In genomic region chr5:173094012-173094661, GRCh38 we compare ENCODE assay signal across 11 cellular contexts. TPM values are rescaled to one million over a fixed set of nuclear protein-coding genes. Genes with fewer than 3 reads are reported as not detected.
DNase-seq lines count a peak whose midpoint lies in the region; ATAC-seq, FAIRE-seq and TF ChIP-seq lines count a peak whose summit lies in the region.
"Had no signal": no experiment of that assay in that cellular context is flagged by ENCODE, and none has a peak within 500 bp of the region (broad histone marks: within the 10 kb centered on the region; RNA-seq: fewer than 3 reads in every experiment).

No MANE protein-coding gene starts in this region.

- DNase-seq in A549 (ENCODE audit: low read depth in 1 of 2, low spot score in 1 of 2) (peak in 1 of 2 experiments; percentile 59), HS-5 (ENCODE audit: low read depth) (peak; percentile 48), cerebellar cortex (ENCODE audit: low spot score) (peak; percentile 50), right lobe of liver (no peak)
- no peak for DNase-seq in stimulated activated CD4-positive, alpha-beta T cell treated with anti-CD3 and anti-CD28 coated beads, Interleukin-4, amount 100 ng/mL, for 24 hours
- DNase-seq in activated CD4-positive, CD25-positive, alpha-beta regulatory T cell (lab: John Stamatoyannopoulos, UW) = no peak
- DNase-seq: activated naive CD4-positive, alpha-beta T cell treated with anti-CD3 and anti-CD28 coated beads for 36 hours had no signal

- TF ChIP-seq CTCF in A549 (IDR thresholded peaks at IDR 0.05) = no peak
- TF ChIP-seq CTCF in right lobe of liver (IDR thresholded peaks at IDR 0.05) = no peak

- H3K4me1 ChIP-seq in A549 (peaks cover 17% of the 10 kb centered on the region), right lobe of liver (peaks cover 0 to 10% (median 0%) of the 10 kb centered on the region in 4 donors)

- peaks cover 0 to 16% (median 6%) of the 10 kb centered on the region in 4 donors for H3K36me3 ChIP-seq in right lobe of liver

- 35% methylated on average over 4 of the region's 4 CpGs for WGBS in A549 (ENCODE audit: missing lambda C conversion rate)
- WGBS in right lobe of liver (ENCODE audit: insufficient coverage, low coverage, low lambda C conversion rate, missing lambda C conversion rate) = 57% methylated on average over 4 of the region's 4 CpGs

- intact Hi-C loops in right lobe of liver (cut with DNase I) = no loop called here

- ATAC-seq in A549 (peak; percentile 59 to 90; a peak in 4 of 6 replicates), right lobe of liver (peak in 3 of 4 donors; percentile 47 to 79 (median 55)), GM21825 (IDR thresholded peaks at IDR 0.05; ENCODE audit: unreplicated experiment) (no peak), GM18502 (IDR thresholded peaks at IDR 0.05; ENCODE audit: poor library complexity, unreplicated experiment) (no peak)

- H3K4me2 ChIP-seq in A549 = peak overlapping the region; percentile 56

- H3K27ac ChIP-seq in A549 (peak overlapping the region in 1 of 2 experiments; percentile 44; a peak in 2 of 6 replicates), right lobe of liver (no peak overlapping the region)
- H3K27ac ChIP-seq: suprapubic skin had no signal

- CTCF ChIA-PET in A549 (lab: Yijun Ruan, JAX) = no interaction called here

- TF ChIP-seq POLR2A in A549 (IDR thresholded peaks at IDR 0.05; ENCODE audit: low read length) (no peak), right lobe of liver (IDR thresholded peaks at IDR 0.05) (no peak)

- H3K27me3 ChIP-seq in right lobe of liver = no peaks in the 10 kb centered on the region
- H3K27me3 ChIP-seq: suprapubic skin had no signal

- TF ChIP-seq EP300 in A549 (IDR thresholded peaks at IDR 0.05) = no peak

- H3K9me3 ChIP-seq in A549 = no peaks in the 10 kb centered on the region
- H3K9me3 ChIP-seq in right lobe of liver = no peaks in the 10 kb centered on the region
- H3K9me3 ChIP-seq: suprapubic skin had no signal

- POLR2A ChIA-PET in A549 (lab: Yijun Ruan, JAX) = no interaction called here

- peak; percentile 28 for FAIRE-seq in A549 (lab: Jason Lieb, UNC)

- TF ChIP-seq RAD21 in A549 (conservative IDR thresholded peaks at IDR 0.05 in 1 of 2, IDR thresholded peaks at IDR 0.05 in 1 of 2) = no peak

- H3K4me3 ChIP-seq in A549 (no peak overlapping the region), right lobe of liver (no peak overlapping the region)
- H3K4me3 ChIP-seq: skin epidermis, suprapubic skin had no signal

TF ChIP-seq in A549, 52 proteins besides CTCF, POLR2A, EP300 and RAD21:
- TF ChIP-seq FOSL2 (IDR thresholded peaks at IDR 0.05) = no peak
- peak; percentile 49 for TF ChIP-seq FOSL2 (CRISPR knock-in tag; IDR thresholded peaks at IDR 0.05)
- no peak for TF ChIP-seq ELK1 (IDR thresholded peaks at IDR 0.05; ENCODE audit: low read depth, low read length)
- TF ChIP-seq GATA3 (IDR thresholded peaks at IDR 0.05; ENCODE audit: borderline replicate concordance) = peak; percentile 94
- peak in 1 of 2 experiments; percentile 56; a peak in 2 of 4 replicates for TF ChIP-seq CEBPB (IDR thresholded peaks at IDR 0.05)
- TF ChIP-seq FOXS1 (CRISPR knock-in tag; IDR thresholded peaks at IDR 0.05) = peak; percentile 98; the same call in 1 of the 2 replicates
- no peak for TF ChIP-seq HOXA7 (CRISPR knock-in tag; IDR thresholded peaks at IDR 0.05)
TF ChIP-seq in A549: peak in this region for 4.

RNA-seq across cellular contexts. Expression of gene CREBRF, which starts 38.0 kb away (rescaled TPM):
- 7.2 and 8.3 TPM in 2 replicates for polyA plus RNA-seq in A549 (2011; rRNA removed)
- 0.96 and 1.1 TPM in 2 replicates for polyA plus RNA-seq in A549 (2012; cell fraction: cytosol; rRNA removed)
- polyA plus RNA-seq in A549 (2012; cell fraction: nucleus; rRNA removed) = 0.88 and 0.91 TPM in 2 replicates
- polyA plus RNA-seq in A549 (2017; fragmentation: RNase III; extraction: RNeasy Plus Mini Kit Qiagen cat#74134 plus additional on column Dnase treatment) = 1.1 to 1.8 TPM (median 1.4 TPM) in 3 replicates
- polyA minus RNA-seq in A549 (2011; rRNA and poly(A)+ RNA removed) = 11.1 and 12.8 TPM in 2 replicates
- total RNA-seq in right lobe of liver = 10 to 100 TPM in 4 of 6 experiments, 1 to 10 TPM in 2; 6.5 to 15.7 (median 12.6) TPM

RNA-seq across cellular contexts. Expression of gene BNIP1, which starts 50.2 kb away (rescaled TPM):
- polyA plus RNA-seq in A549 (2011; rRNA removed) (22.1 and 26.7 TPM in 2 replicates), A549 (2017; fragmentation: RNase III; extraction: RNeasy Plus Mini Kit Qiagen cat#74134 plus additional on column Dnase treatment) (15.8 to 17.3 TPM (median 16.7 TPM) in 3 replicates)
- 17.7 and 19.0 TPM in 2 replicates for polyA plus RNA-seq in A549 (2012; cell fraction: cytosol; rRNA removed)
- 12.7 and 19.5 TPM in 2 replicates for polyA plus RNA-seq in A549 (2012; cell fraction: nucleus; rRNA removed)
- 11.7 and 13.4 TPM in 2 replicates for polyA minus RNA-seq in A549 (2011; rRNA and poly(A)+ RNA removed)
- total RNA-seq in right lobe of liver = 1 to 10 TPM; 4.4 to 8.6 (median 4.8) TPM

Comparison
In these comparisons a context has a peak if more than half of its experiments do, and no peak if none do; other contexts are left out.
1. ATAC-seq: peak in A549 (2 of 2) and right lobe of liver (3 of 4); none in GM21825 (single experiment) and GM18502 (single experiment).
2. DNase-seq: peak in HS-5 (single experiment) and cerebellar cortex (single experiment); none in right lobe of liver (0 of 3), stimulated activated CD4-positive, alpha-beta T cell treated with anti-CD3 and anti-CD28 coated beads, Interleukin-4, amount 100 ng/mL, for 24 hours (single experiment) and activated CD4-positive, CD25-positive, alpha-beta regulatory T cell (0 of 4).